8 cellular contexts compared by ENCODE assay signal in genomic region chr13:81639984-81640582, GRCh38.
DNase-seq lines count a peak whose midpoint lies in the region; FAIRE-seq and TF ChIP-seq lines count a peak whose summit lies in the region.
"Had no signal": no experiment of that assay in that cellular context is flagged by ENCODE, and none has a peak within 500 bp of the region (broad histone marks: within the 10 kb centered on the region; RNA-seq: fewer than 3 reads in every experiment).

No MANE protein-coding gene starts in this region.

- H3K9me2 ChIP-seq in MM.1S (replicated peaks; ENCODE audit: insufficient read depth, low read length) = no peaks in the 10 kb centered on the region

- peak; percentile 49 for TF ChIP-seq CTCF in MM.1S (IDR thresholded peaks at IDR 0.05; ENCODE audit: low read length)
- peak; percentile 23 for TF ChIP-seq CTCF in cardiac fibroblast (IDR thresholded peaks at IDR 0.05; ENCODE audit: low read depth, low read length)
- TF ChIP-seq CTCF in neural progenitor cell (IDR thresholded peaks at IDR 0.05) = peak; percentile 65
- peak in 1 of 2 donors; percentile 17 for TF ChIP-seq CTCF in right atrium auricular region (IDR thresholded peaks at IDR 0.05)
- no peak for TF ChIP-seq CTCF in osteoblast (IDR thresholded peaks at IDR 0.05; ENCODE audit: extremely low read depth, low read depth, low read length)

- no peak for DNase-seq in GM12891 (ENCODE audit: insufficient read length, low spot score)
- peak; percentile 15 for DNase-seq in MM.1S
- no peak for DNase-seq in cardiac fibroblast (ENCODE audit: low read depth in 2 of 2)
- peak; percentile 7 for DNase-seq in neural progenitor cell (ENCODE audit: low spot score)
- DNase-seq in right atrium auricular region (ENCODE audit: low spot score) = no peak
- DNase-seq in activated CD4-positive, alpha-beta T cell treated with anti-CD3 and anti-CD28 coated beads for 1 hour = no peak
- no peak for DNase-seq in osteoblast (ENCODE audit: insufficient read length, low spot score, missing footprints)

- H3K9me3 Mint-ChIP-seq in neural progenitor cell = no peaks in the 10 kb centered on the region

- no peaks in the 10 kb centered on the region for H3K27me3 ChIP-seq in MM.1S (replicated peaks; ENCODE audit: insufficient read depth, low read length)
- H3K27me3 ChIP-seq in neural progenitor cell = no peaks in the 10 kb centered on the region
- H3K27me3 ChIP-seq in right atrium auricular region = no peaks in the 10 kb centered on the region
- H3K27me3 ChIP-seq in osteoblast (ENCODE audit: insufficient read depth, low read length) = no peaks in the 10 kb centered on the region

- H3K4me3 ChIP-seq in MM.1S (ENCODE audit: low read length) (no peak overlapping the region), cardiac fibroblast (replicated peaks in 1 of 2; ENCODE audit: low read depth in 2 of 2, low read length in 2 of 2) (no peak overlapping the region), neural progenitor cell (no peak overlapping the region), right atrium auricular region (no peak overlapping the region), osteoblast (ENCODE audit: insufficient read depth, low read length) (no peak overlapping the region)

- no peak overlapping the region for H3K4me3 Mint-ChIP-seq in neural progenitor cell
- H3K4me3 Mint-ChIP-seq: stimulated activated naive CD8-positive, alpha-beta T cell treated with anti-CD3 and anti-CD28 coated beads, Interleukin-15, Interleukin-2, amounts not matched to agents 100 ng/mL and 50 ng/mL, for 24 hours had no signal

- peak; percentile 61 for FAIRE-seq in GM12891 (lab: Jason Lieb, UNC)

- H3K27ac ChIP-seq in MM.1S (ENCODE audit: low read length) = no peak overlapping the region
- H3K27ac ChIP-seq in neural progenitor cell = no peak overlapping the region
- H3K27ac ChIP-seq in right atrium auricular region = no peak overlapping the region
- H3K27ac ChIP-seq in osteoblast (ENCODE audit: low read depth, low read length) = no peak overlapping the region

- H3F3A ChIP-seq in MM.1S (ENCODE audit: insufficient read depth, low read length) = no peaks in the 10 kb centered on the region
- H3F3A ChIP-seq in neural progenitor cell (ENCODE audit: low read depth) = no peaks in the 10 kb centered on the region

- H4K20me1 ChIP-seq in MM.1S (ENCODE audit: insufficient read depth, low read length) = no peaks in the 10 kb centered on the region
- no peaks in the 10 kb centered on the region for H4K20me1 ChIP-seq in neural progenitor cell (ENCODE audit: low read depth)
- H4K20me1 ChIP-seq in osteoblast (ENCODE audit: insufficient read depth, low read length) = no peaks in the 10 kb centered on the region

- H3K9ac ChIP-seq in MM.1S (ENCODE audit: low read length) (no peak overlapping the region), neural progenitor cell (no peak overlapping the region)

- H2AFZ ChIP-seq in MM.1S (ENCODE audit: low read length) = no peak overlapping the region
- H2AFZ ChIP-seq in neural progenitor cell (replicated peaks) = no peak overlapping the region
- no peak overlapping the region for H2AFZ ChIP-seq in osteoblast (ENCODE audit: low read length)

- H3K9me3 ChIP-seq in MM.1S (replicated peaks; ENCODE audit: insufficient read depth, low read length) (no peaks in the 10 kb centered on the region), neural progenitor cell (ENCODE audit: low read depth) (no peaks in the 10 kb centered on the region), right atrium auricular region (no peaks in the 10 kb centered on the region), osteoblast (ENCODE audit: low read depth, low read length) (no peaks in the 10 kb centered on the region)

- no peaks in the 10 kb centered on the region for H3K4me1 Mint-ChIP-seq in neural progenitor cell

- no peaks in the 10 kb centered on the region for H3K4me1 ChIP-seq in MM.1S (ENCODE audit: low read length)
- H3K4me1 ChIP-seq in neural progenitor cell = no peaks in the 10 kb centered on the region
- no peaks in the 10 kb centered on the region for H3K4me1 ChIP-seq in right atrium auricular region
- no peaks in the 10 kb centered on the region for H3K4me1 ChIP-seq in osteoblast (ENCODE audit: insufficient read depth, low read length)

- H3K4me2 ChIP-seq in MM.1S (ENCODE audit: low read depth, low read length) = no peak overlapping the region
- no peak overlapping the region for H3K4me2 ChIP-seq in neural progenitor cell
- no peak overlapping the region for H3K4me2 ChIP-seq in osteoblast (ENCODE audit: insufficient read depth, low read length)

- no peaks in the 10 kb centered on the region for H3K36me3 Mint-ChIP-seq in neural progenitor cell

- no peak overlapping the region for H3K27ac Mint-ChIP-seq in neural progenitor cell
- H3K27ac Mint-ChIP-seq: stimulated activated naive CD8-positive, alpha-beta T cell treated with anti-CD3 and anti-CD28 coated beads, Interleukin-15, Interleukin-2, amounts not matched to agents 100 ng/mL and 50 ng/mL, for 24 hours had no signal

- TF ChIP-seq POLR2A in GM12891 (IDR thresholded peaks at IDR 0.05; ENCODE audit: low read depth, low read length) = no peak

- H3K36me3 ChIP-seq in MM.1S (replicated peaks; ENCODE audit: insufficient read depth, low read length) = no peaks in the 10 kb centered on the region
- no peaks in the 10 kb centered on the region for H3K36me3 ChIP-seq in neural progenitor cell
- no peaks in the 10 kb centered on the region for H3K36me3 ChIP-seq in right atrium auricular region
- H3K36me3 ChIP-seq in osteoblast (ENCODE audit: insufficient read depth, low read length) = no peaks in the 10 kb centered on the region

- H3K79me2 ChIP-seq in MM.1S (ENCODE audit: low read length) (no peaks in the 10 kb centered on the region), neural progenitor cell (ENCODE audit: low read depth) (no peaks in the 10 kb centered on the region), osteoblast (ENCODE audit: insufficient read depth, low read length) (no peaks in the 10 kb centered on the region)

- no peaks in the 10 kb centered on the region for H3K27me3 Mint-ChIP-seq in neural progenitor cell (ENCODE audit: insufficient read depth, low read depth)
- H3K27me3 Mint-ChIP-seq: stimulated activated naive CD8-positive, alpha-beta T cell treated with anti-CD3 and anti-CD28 coated beads, Interleukin-15, Interleukin-2, amounts not matched to agents 100 ng/mL and 50 ng/mL, for 24 hours had no signal

TF ChIP-seq in GM12891, 5 proteins besides CTCF, POLR2A, EP300 and RAD21:
- TF ChIP-seq TAF1 (IDR thresholded peaks at IDR 0.05; ENCODE audit: low read depth, low read length) = no peak
- no peak for TF ChIP-seq POLR2AphosphoS5 (IDR thresholded peaks at IDR 0.05; ENCODE audit: low read depth, low read length)
- TF ChIP-seq PAX5 (IDR thresholded peaks at IDR 0.05; ENCODE audit: insufficient read depth, low read length, severe bottlenecking) = no peak

Comparison
In these comparisons a context has a peak if more than half of its experiments do, and no peak if none do; other contexts are left out.
1. DNase-seq: peak in MM.1S (single experiment) and neural progenitor cell (single experiment); none in GM12891 (single experiment), cardiac fibroblast (0 of 2), right atrium auricular region (single experiment), activated CD4-positive, alpha-beta T cell treated with anti-CD3 and anti-CD28 coated beads for 1 hour (single experiment) and osteoblast (single experiment).